Comparison of ENCODE assay signal across 3 cellular contexts in genomic region chr1:187167555-187167954, GRCh38.
"Had no signal": no experiment of that assay in that cellular context is flagged by ENCODE, and none has a peak within 500 bp of the region (broad histone marks: within the 10 kb centered on the region; RNA-seq: fewer than 3 reads in every experiment).

No MANE protein-coding gene starts in this region.

- DNase-seq: GDM1, GF-D8 had no signal

- ATAC-seq: GM12878 had no signal

- H3K4me3 ChIP-seq: GM12878 had no signal
